In the genomic region with DNA sequence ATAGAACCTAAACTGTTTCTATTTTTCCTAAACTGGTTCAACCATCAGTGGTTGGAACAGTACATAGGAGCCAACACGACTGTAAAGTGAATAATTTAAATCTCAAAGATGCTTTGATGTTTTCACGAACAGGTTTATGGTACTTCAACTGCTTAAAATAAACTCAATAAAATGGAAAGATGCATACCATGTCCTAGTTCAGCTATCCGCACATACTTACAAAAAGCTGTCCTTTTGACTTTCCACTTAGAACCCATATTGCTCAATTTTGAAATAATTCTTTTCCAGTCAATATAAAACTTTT, we compare ENCODE assay signal across 8 cellular contexts. TPM values are rescaled to one million over a fixed set of nuclear protein-coding genes. Genes with fewer than 3 reads are reported as not detected.
DNase-seq lines count a peak whose midpoint lies in the region; ATAC-seq, FAIRE-seq and TF ChIP-seq lines count a peak whose summit lies in the region.

No MANE protein-coding gene starts in this region.

- SMC1A ChIA-PET in GM12878 (lab: Charles Lee; ENCODE audit: uncharacterized antibody, unreplicated experiment) = interaction anchor here (0.9 to 6.0 kb wide), 18 partner anchors 9 to 282 kb away, joined by 3 to 61 read pairs (median 4); no protein-coding TSS in a partner anchor

- TF ChIP-seq RAD21 in GM12878 (IDR thresholded peaks at IDR 0.05; ENCODE audit: insufficient read depth, low read depth, low read length) = no peak

- H2BK5ac ChIP-seq in mesenchymal stem cell (ENCODE audit: low read depth, low read length, poor library complexity, severe bottlenecking) = no peak overlapping the region

- 0% methylated on average over 3 of the region's 3 CpGs for WGBS in GM12878 (ENCODE audit: insufficient coverage, insufficient replicate concordance, low lambda C conversion rate, missing lambda C conversion rate)
- 0% methylated on average over 2 of the region's 3 CpGs for WGBS in mesenchymal stem cell

- H3K27me3 ChIP-seq in AG04450 (ENCODE audit: control insufficient read depth, insufficient read depth, low read length) = no peaks in the 10 kb centered on the region
- no peaks in the 10 kb centered on the region for H3K27me3 ChIP-seq in GM12878 (replicated peaks in 1 of 2; ENCODE audit: control insufficient read depth in 2 of 2, insufficient read depth in 2 of 2, low read length in 1 of 2)
- H3K27me3 ChIP-seq in mesenchymal stem cell (ENCODE audit: control insufficient read depth in 1 of 2, insufficient read depth in 1 of 2, low read length in 2 of 2) = no peaks in the 10 kb centered on the region

- H3K9ac ChIP-seq in GM12878 (ENCODE audit: control insufficient read depth, insufficient read depth, low read length) (peak overlapping the region; percentile 83), mesenchymal stem cell (ENCODE audit: low read length) (peak overlapping the region; percentile 88)

- DNase-seq in AG04450 (ENCODE audit: low read depth, low spot score) = no peak
- DNase-seq in HEK293T (ENCODE audit: extremely low spot score) = no peak
- DNase-seq in GM12878 (ENCODE audit: low read depth, low spot score) = no peak
- no peak for DNase-seq in mesenchymal stem cell
- no peak for DNase-seq in stimulated activated CD4-positive, alpha-beta T cell treated with anti-CD3 and anti-CD28 coated beads, Interleukin-4, amount 100 ng/mL, for 4 hours
- DNase-seq in NCI-H1436 (lab: John Stamatoyannopoulos, UW) = no peak
- DNase-seq in GF-D8 (lab: John Stamatoyannopoulos, UW) = no peak

- peaks cover 16% of the 10 kb centered on the region for H3K79me2 ChIP-seq in GM12878 (ENCODE audit: control insufficient read depth, insufficient read depth, low read length)

- H4K8ac ChIP-seq in mesenchymal stem cell (ENCODE audit: low read length) = no peak overlapping the region

- POLR2A ChIA-PET in AG04450 (lab: Yijun Ruan, JAX) = interaction anchor here (1.1 kb wide), 1 partner anchor 68 kb away, joined by 3 read pairs; the partner anchor contains the start of gene DYNC1LI1
- POLR2A ChIA-PET in HEK293T (lab: Yijun Ruan, JAX) = no interaction called here
- POLR2A ChIA-PET in GM12878 (lab: Charles Lee) = interaction anchor here (0.6 to 1.3 kb wide), 7 partner anchors 14 to 131 kb away, joined by 3 to 8 read pairs (median 4); no protein-coding TSS in a partner anchor

- RAD21 ChIA-PET in GM12878 (lab: Charles Lee; ENCODE audit: unreplicated experiment) = interaction anchor here (0.6 to 3.3 kb wide), 16 partner anchors 8 to 1190 kb away, joined by 3 to 27 read pairs (median 4); partner anchors contain the start of genes CMTM7 and DYNC1LI1

- no TSS peak for BruUV-seq in GM12878 (replicated peaks; lab: Mats Ljungman, UMichigan)

- no peak overlapping the region for H3K4ac ChIP-seq in mesenchymal stem cell (ENCODE audit: low read depth in 1 of 2, low read length in 2 of 2)

- H3K4me3 ChIP-seq in AG04450 (ENCODE audit: low read depth, low read length) (peak overlapping the region; percentile 94), GM12878 (peak overlapping the region; percentile 88), mesenchymal stem cell (ENCODE audit: insufficient read depth in 1 of 2, low read depth in 1 of 2, low read length in 2 of 2) (peak overlapping the region; percentile 85 to 88)

- H3K9me3 ChIP-seq in AG04450 (ENCODE audit: control insufficient read depth, insufficient read depth, low read length) = no peaks in the 10 kb centered on the region
- no peaks in the 10 kb centered on the region for H3K9me3 ChIP-seq in GM12878 (replicated peaks; ENCODE audit: control insufficient read depth, insufficient read depth, low read length)
- H3K9me3 ChIP-seq in mesenchymal stem cell (ENCODE audit: control insufficient read depth, low read length) = no peaks in the 10 kb centered on the region

- peaks cover 7% of the 10 kb centered on the region for H3K79me1 ChIP-seq in mesenchymal stem cell (replicated peaks; ENCODE audit: low read length, poor library complexity, severe bottlenecking)

- no peak overlapping the region for H2BK120ac ChIP-seq in mesenchymal stem cell (ENCODE audit: low read depth, low read length)

- no peak overlapping the region for H2BK15ac ChIP-seq in mesenchymal stem cell (ENCODE audit: low read depth, poor library complexity, severe bottlenecking)

- no peaks in the 10 kb centered on the region for H3K36me3 ChIP-seq in GM12878 (ENCODE audit: control insufficient read depth in 2 of 2, insufficient read depth in 2 of 2, low read length in 1 of 2)
- H3K36me3 ChIP-seq in mesenchymal stem cell (ENCODE audit: control insufficient read depth in 1 of 2, insufficient read depth in 2 of 2, low read depth in 1 of 2, low read length in 2 of 2) = peaks cover 0 to 7% of the 10 kb centered on the region in 2 experiments

- TF ChIP-seq CTCF in AG04450 (IDR thresholded peaks at IDR 0.05; ENCODE audit: low read depth, low read length) (no peak), GM12878 (IDR thresholded peaks at IDR 0.05 in 2 of 3, conservative IDR thresholded peaks at IDR 0.05 in 1 of 3; ENCODE audit: control insufficient read depth in 2 of 3, extremely low read depth in 1 of 3, insufficient read depth in 1 of 3, low read depth in 3 of 3, low read length in 3 of 3) (no peak)

- H3K14ac ChIP-seq in mesenchymal stem cell (ENCODE audit: low read length in 2 of 2) = no peak overlapping the region

- no peak overlapping the region for H2AK5ac ChIP-seq in mesenchymal stem cell (ENCODE audit: low read length, severe bottlenecking)

- in situ Hi-C loops in GM12878 (cut with MboI) = loop anchor here (10.0 kb wide), 2 partner anchors 433 to 583 kb away; no protein-coding TSS in a partner anchor

- H3K23ac ChIP-seq in mesenchymal stem cell (ENCODE audit: low read length in 2 of 2) = no peak overlapping the region

- no peaks in the 10 kb centered on the region for H4K20me1 ChIP-seq in GM12878 (ENCODE audit: control insufficient read depth, insufficient read depth)

- TF ChIP-seq EP300 in GM12878 (IDR thresholded peaks at IDR 0.05; ENCODE audit: borderline replicate concordance in 1 of 2, control insufficient read depth in 1 of 2, low read depth in 2 of 2, low read length in 2 of 2) = no peak

- H3K27ac ChIP-seq in AG04450 (ENCODE audit: low read depth, low read length) (no peak overlapping the region), GM12878 (ENCODE audit: control insufficient read depth, insufficient read depth) (peak overlapping the region; percentile 78), mesenchymal stem cell (ENCODE audit: low read length, poor library complexity, severe bottlenecking) (peak overlapping the region; percentile 90)

- H3K4me2 ChIP-seq in GM12878 (ENCODE audit: control insufficient read depth, insufficient read depth) (peak overlapping the region; percentile 97), mesenchymal stem cell (ENCODE audit: low read length, poor library complexity, severe bottlenecking) (peak overlapping the region; percentile 79)

- ATAC-seq in GM12878 = no peak; the same call in 1 of the 3 replicates
- ATAC-seq in HG03097 (IDR thresholded peaks at IDR 0.05; ENCODE audit: low FRiP score, unreplicated experiment) = no peak

- no peak for FAIRE-seq in GM12878 (lab: Jason Lieb, UNC)

- H3K4me1 ChIP-seq in GM12878 (ENCODE audit: control insufficient read depth, insufficient read depth, low read length) (peaks cover 4% of the 10 kb centered on the region; the same call in 1 of the 2 replicates), mesenchymal stem cell (ENCODE audit: control insufficient read depth, insufficient read depth, low read depth, low read length) (peaks cover 5% of the 10 kb centered on the region)

- no peak overlapping the region for H2BK12ac ChIP-seq in mesenchymal stem cell (ENCODE audit: low read length in 2 of 2)

- intact Hi-C loops in GM12878 (cut with micrococcal nuclease; ENCODE audit: unreplicated experiment) = loop anchor here (5.0 kb wide), 1 partner anchor 79 kb away; no protein-coding TSS in a partner anchor

- CTCF ChIA-PET in AG04450 (lab: Charles Lee) (interaction anchor here (0.6 to 1.6 kb wide), 6 partner anchors 8 to 203 kb away, joined by 3 to 9 read pairs (median 5); partner anchors contain the start of gene CMTM7), HEK293T (lab: Yijun Ruan, JAX) (no interaction called here), GM12878 (lab: Yijun Ruan, JAX) (interaction anchor here (0.6 to 2.6 kb wide), 8 partner anchors 8 to 427 kb away, joined by 3 to 13 read pairs (median 4); no protein-coding TSS in a partner anchor)

- H2AFZ ChIP-seq in GM12878 (ENCODE audit: control insufficient read depth, low read depth, low read length) = peak overlapping the region; percentile 89
- no peak overlapping the region for H2AFZ ChIP-seq in mesenchymal stem cell (ENCODE audit: low read depth, low read length)

- H3K18ac ChIP-seq in mesenchymal stem cell (ENCODE audit: low read depth in 1 of 2, low read length in 2 of 2) = no peak overlapping the region

- TF ChIP-seq POLR2A in GM12878 (IDR thresholded peaks at IDR 0.05; ENCODE audit: low read depth, low read length) = no peak

- no peak overlapping the region for H4K91ac ChIP-seq in mesenchymal stem cell (ENCODE audit: low read length)

TF ChIP-seq in HEK293T, 16 proteins besides CTCF, POLR2A, EP300 and RAD21 (continues in another document):
- TF ChIP-seq CTBP1 (IDR thresholded peaks at IDR 0.05; ENCODE audit: borderline replicate concordance) = 0 out of 2 replicates have a peak, but pooled peaks have one; percentile 40
- no peak for TF ChIP-seq LEF1 (IDR thresholded peaks at IDR 0.05; ENCODE audit: borderline replicate concordance)

RNA-seq across cellular contexts. Expression of gene CMTM6, which starts 0.9 kb away (rescaled TPM):
- polyA plus RNA-seq in AG04450 (2011; rRNA removed) = 59.6 and 76.3 TPM in 2 replicates
- polyA minus RNA-seq in AG04450 (2011; rRNA and poly(A)+ RNA removed) = 15.5 and 30.2 TPM in 2 replicates
- total RNA-seq in GM12878 (2013; cell fraction: nucleolus; rRNA removed) = 60.8 and 68.6 TPM in 2 replicates
- 61.8 and 75.1 TPM in 2 replicates for total RNA-seq in GM12878 (2014; rRNA removed)
- total RNA-seq in GM12878 (2014; rRNA removed; fragmentation: Illumina TruSeq; extraction: Trizol) = 73.5 and 74.7 TPM in 2 replicates
- total RNA-seq in GM12878 (2021) = 51.2 and 54.4 TPM in 2 replicates
- 12.6 TPM for polyA plus RNA-seq in GM12878 (2011; ENCODE audit: low read depth)
- 92.6 and 138 TPM in 2 replicates for polyA plus RNA-seq in GM12878 (2011; rRNA removed)
- polyA plus RNA-seq in GM12878 (2011; cell fraction: cytosol; rRNA removed) = 32.5 and 34.3 TPM in 2 replicates
- polyA plus RNA-seq in GM12878 (2011; cell fraction: nucleus; rRNA removed) = 15.2 and 17.9 TPM in 2 replicates
- 19.5 and 21.1 TPM in 2 replicates for polyA plus RNA-seq in GM12878 (2012)
- polyA plus RNA-seq in GM12878 (2014; fragmentation: Illumina TruSeq; extraction: Trizol) = 61.0 and 74.5 TPM in 2 replicates
- polyA plus RNA-seq in GM12878 (2014; fragmentation: Nextera tagmentation; extraction: Ambion mirVana) = 10 to 100 TPM; 27.1 to 39.0 TPM
- polyA plus RNA-seq in GM12878 (2014; rRNA removed) = 43.9 and 52.4 TPM in 2 replicates
- polyA plus RNA-seq in GM12878 (2016; fragmentation: Nextera tagmentation; extraction: Ambion mirVana) = 10 to 100 TPM; 92.3 to 97.3 TPM
- polyA minus RNA-seq in GM12878 (2011; rRNA and poly(A)+ RNA removed) = 36.8 and 51.9 TPM in 2 replicates
- polyA minus RNA-seq in GM12878 (2011; cell fraction: cytosol; rRNA and poly(A)+ RNA removed) = 16.0 and 22.4 TPM in 2 replicates
- polyA minus RNA-seq in GM12878 (2011; cell fraction: nucleus; rRNA and poly(A)+ RNA removed) = 7.6 and 12.7 TPM in 2 replicates
- polyA plus RNA-seq in mesenchymal stem cell (2013, experiment 1 of 2) = 80.4 TPM
- 85.5 TPM for polyA plus RNA-seq in mesenchymal stem cell (2013, experiment 2 of 2)
